In the genomic region with DNA sequence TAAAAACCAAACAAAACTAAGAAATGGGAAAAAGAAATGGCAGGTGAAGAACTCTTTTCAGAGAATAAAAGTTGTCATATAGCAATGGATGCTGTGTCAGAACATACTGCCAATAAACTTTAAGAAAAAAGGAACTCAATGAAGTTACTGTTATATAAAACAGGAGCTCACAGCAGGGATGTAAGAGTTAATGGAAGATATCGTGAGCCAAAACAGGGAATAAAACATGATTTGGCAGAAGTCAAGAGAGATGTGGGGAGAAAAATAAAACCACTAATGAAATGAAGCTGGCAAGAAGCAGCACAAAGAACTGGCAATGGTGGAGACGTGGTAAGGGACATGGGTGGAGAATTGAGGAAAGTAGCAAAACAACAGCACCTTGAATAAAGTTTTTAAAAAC, we compare ENCODE assay signal across 21 cellular contexts.
DNase-seq lines count a peak whose midpoint lies in the region; ATAC-seq and TF ChIP-seq lines count a peak whose summit lies in the region.
"Had no signal": no experiment of that assay in that cellular context is flagged by ENCODE, and none has a peak within 500 bp of the region (broad histone marks: within the 10 kb centered on the region; RNA-seq: fewer than 3 reads in every experiment).

No MANE protein-coding gene starts in this region.

- no peaks in the 10 kb centered on the region for H3K27me3 ChIP-seq in RWPE2 (ENCODE audit: insufficient read depth, poor library complexity, severe bottlenecking)
- H3K27me3 ChIP-seq in testis = no peaks in the 10 kb centered on the region
- H3K27me3 ChIP-seq: upper lobe of right lung had no signal

- no peak overlapping the region for H3K4me3 Mint-ChIP-seq in activated naive CD8-positive, alpha-beta T cell treated with anti-CD3 and anti-CD28 coated beads for 36 hours
- H3K4me3 Mint-ChIP-seq in activated naive CD8-positive, alpha-beta T cell treated with anti-CD3 and anti-CD28 coated beads, Interleukin-2, amount 50 U/mL, for 24 hours = no peak overlapping the region
- H3K4me3 Mint-ChIP-seq in immature natural killer cell = no peak overlapping the region
- H3K4me3 Mint-ChIP-seq: activated naive CD4-positive, alpha-beta T cell treated with anti-CD3 and anti-CD28 coated beads, Interleukin-2, amount 50 U/mL, for 24 hours had no signal

- H3K9me3 ChIP-seq in RWPE2 (ENCODE audit: severe bottlenecking) = no peaks in the 10 kb centered on the region
- H3K9me3 ChIP-seq in testis = no peaks in the 10 kb centered on the region
- H3K9me3 ChIP-seq: upper lobe of right lung had no signal

- ATAC-seq in activated naive CD8-positive, alpha-beta T cell treated with anti-CD3 and anti-CD28 coated beads, Interleukin-2, amount 50 U/mL, for 24 hours = no peak
- ATAC-seq in RWPE2 (ENCODE audit: low read depth) = no peak
- ATAC-seq: HCT116, HepG2, upper lobe of right lung had no signal

- no peak for TF ChIP-seq POLR2A in testis (IDR thresholded peaks at IDR 0.05)

- DNase-seq in activated naive CD8-positive, alpha-beta T cell treated with anti-CD3 and anti-CD28 coated beads for 36 hours = no peak
- DNase-seq in activated naive CD8-positive, alpha-beta T cell treated with anti-CD3 and anti-CD28 coated beads, Interleukin-2, amount 50 U/mL, for 24 hours = no peak
- DNase-seq in RWPE2 (ENCODE audit: low spot score) = no peak
- no peak for DNase-seq in immature natural killer cell
- DNase-seq in nucleus accumbens (lab: John Stamatoyannopoulos, UW) = no peak
- DNase-seq in NCI-H2171 (lab: John Stamatoyannopoulos, UW) = no peak
- no peak for DNase-seq in testis
- no peak for DNase-seq in cortex of kidney (lab: John Stamatoyannopoulos, UW)
- DNase-seq: activated CD4-positive, CD25-positive, alpha-beta regulatory T cell treated with anti-CD3 and anti-CD28 coated beads, Interleukin-2, amount 50 U/mL, for 72 hours; aorta; NCI-H1105 treated with DMSO at 0.1 percent for 48 hours; NCI-H2081; occipital lobe; stimulated activated CD8-positive, alpha-beta memory T cell treated with anti-CD3 and anti-CD28 coated beads, Interleukin-4, amount 100 ng/mL, for 48 hours; T-helper 1 cell; upper lobe of right lung had no signal

- H3K4me1 ChIP-seq in RWPE2 (ENCODE audit: insufficient read depth, poor library complexity, severe bottlenecking) = peaks cover 42% of the 10 kb centered on the region
- H3K4me1 ChIP-seq in testis = peaks cover 3% of the 10 kb centered on the region

- H3K4me1 Mint-ChIP-seq in activated naive CD8-positive, alpha-beta T cell treated with anti-CD3 and anti-CD28 coated beads for 36 hours = peaks cover 42% of the 10 kb centered on the region
- peaks cover 57% of the 10 kb centered on the region for H3K4me1 Mint-ChIP-seq in activated naive CD8-positive, alpha-beta T cell treated with anti-CD3 and anti-CD28 coated beads, Interleukin-2, amount 50 U/mL, for 24 hours
- H3K4me1 Mint-ChIP-seq in immature natural killer cell = peaks cover 76 to 97% of the 10 kb centered on the region in 2 donors

- H3K36me3 ChIP-seq in RWPE2 (ENCODE audit: low read depth) (0 out of 2 replicates have a peak, but pooled peaks cover 3% of the 10 kb centered on the region), testis (ENCODE audit: low read depth, missing control alignments) (no peaks in the 10 kb centered on the region)
- H3K36me3 ChIP-seq: upper lobe of right lung had no signal

- peak overlapping the region; percentile 42 for H3K27ac Mint-ChIP-seq in activated naive CD8-positive, alpha-beta T cell treated with anti-CD3 and anti-CD28 coated beads for 36 hours
- no peak overlapping the region for H3K27ac Mint-ChIP-seq in activated naive CD8-positive, alpha-beta T cell treated with anti-CD3 and anti-CD28 coated beads, Interleukin-2, amount 50 U/mL, for 24 hours
- peak overlapping the region in 5 of 6 donors; percentile 7 to 79 (median 78) for H3K27ac Mint-ChIP-seq in immature natural killer cell
- H3K27ac Mint-ChIP-seq: activated naive CD4-positive, alpha-beta T cell treated with anti-CD3 and anti-CD28 coated beads, Interleukin-2, amount 50 U/mL, for 24 hours had no signal

- no peak for TF ChIP-seq CTCF in RWPE2 (IDR thresholded peaks at IDR 0.05; ENCODE audit: poor library complexity, severe bottlenecking)
- no peak for TF ChIP-seq CTCF in testis (IDR thresholded peaks at IDR 0.05)

- intact Hi-C loops in testis (cut with DNase I; ENCODE audit: low total_unique reads) = no loop called here

- H3K27me3 Mint-ChIP-seq in activated naive CD8-positive, alpha-beta T cell treated with anti-CD3 and anti-CD28 coated beads for 36 hours = no peaks in the 10 kb centered on the region
- no peaks in the 10 kb centered on the region for H3K27me3 Mint-ChIP-seq in activated naive CD8-positive, alpha-beta T cell treated with anti-CD3 and anti-CD28 coated beads, Interleukin-2, amount 50 U/mL, for 24 hours
- no peaks in the 10 kb centered on the region for H3K27me3 Mint-ChIP-seq in immature natural killer cell (ENCODE audit: low read depth in 3 of 3)
- H3K27me3 Mint-ChIP-seq: activated naive CD4-positive, alpha-beta T cell treated with anti-CD3 and anti-CD28 coated beads, Interleukin-2, amount 50 U/mL, for 24 hours had no signal

- H3K9me3 Mint-ChIP-seq in activated naive CD8-positive, alpha-beta T cell treated with anti-CD3 and anti-CD28 coated beads for 36 hours = no peaks in the 10 kb centered on the region
- H3K9me3 Mint-ChIP-seq in activated naive CD8-positive, alpha-beta T cell treated with anti-CD3 and anti-CD28 coated beads, Interleukin-2, amount 50 U/mL, for 24 hours = no peaks in the 10 kb centered on the region
- H3K9me3 Mint-ChIP-seq in immature natural killer cell = no peaks in the 10 kb centered on the region
- H3K9me3 Mint-ChIP-seq: activated naive CD4-positive, alpha-beta T cell treated with anti-CD3 and anti-CD28 coated beads, Interleukin-2, amount 50 U/mL, for 24 hours had no signal

- H3K27ac ChIP-seq in RWPE2 (ENCODE audit: poor library complexity, severe bottlenecking) = peak overlapping the region; percentile 29
- H3K27ac ChIP-seq in testis = no peak overlapping the region
- H3K27ac ChIP-seq: C4-2B, upper lobe of right lung had no signal

- 33 to 38% methylated on average over 2 of the region's 2 CpGs for WGBS in testis, 2 donors

- no peak overlapping the region for H3K4me3 ChIP-seq in RWPE2 (ENCODE audit: severe bottlenecking)
- H3K4me3 ChIP-seq in testis = no peak overlapping the region
- H3K4me3 ChIP-seq: lung, upper lobe of right lung had no signal

- H3K36me3 Mint-ChIP-seq in activated naive CD8-positive, alpha-beta T cell treated with anti-CD3 and anti-CD28 coated beads for 36 hours = peaks cover 11% of the 10 kb centered on the region
- H3K36me3 Mint-ChIP-seq in activated naive CD8-positive, alpha-beta T cell treated with anti-CD3 and anti-CD28 coated beads, Interleukin-2, amount 50 U/mL, for 24 hours (ENCODE audit: low read depth) = peaks cover 17% of the 10 kb centered on the region
- peaks cover 0 to 3% (median 0%) of the 10 kb centered on the region in 3 donors for H3K36me3 Mint-ChIP-seq in immature natural killer cell
